13 cellular contexts compared by ENCODE assay signal in the genomic region with DNA sequence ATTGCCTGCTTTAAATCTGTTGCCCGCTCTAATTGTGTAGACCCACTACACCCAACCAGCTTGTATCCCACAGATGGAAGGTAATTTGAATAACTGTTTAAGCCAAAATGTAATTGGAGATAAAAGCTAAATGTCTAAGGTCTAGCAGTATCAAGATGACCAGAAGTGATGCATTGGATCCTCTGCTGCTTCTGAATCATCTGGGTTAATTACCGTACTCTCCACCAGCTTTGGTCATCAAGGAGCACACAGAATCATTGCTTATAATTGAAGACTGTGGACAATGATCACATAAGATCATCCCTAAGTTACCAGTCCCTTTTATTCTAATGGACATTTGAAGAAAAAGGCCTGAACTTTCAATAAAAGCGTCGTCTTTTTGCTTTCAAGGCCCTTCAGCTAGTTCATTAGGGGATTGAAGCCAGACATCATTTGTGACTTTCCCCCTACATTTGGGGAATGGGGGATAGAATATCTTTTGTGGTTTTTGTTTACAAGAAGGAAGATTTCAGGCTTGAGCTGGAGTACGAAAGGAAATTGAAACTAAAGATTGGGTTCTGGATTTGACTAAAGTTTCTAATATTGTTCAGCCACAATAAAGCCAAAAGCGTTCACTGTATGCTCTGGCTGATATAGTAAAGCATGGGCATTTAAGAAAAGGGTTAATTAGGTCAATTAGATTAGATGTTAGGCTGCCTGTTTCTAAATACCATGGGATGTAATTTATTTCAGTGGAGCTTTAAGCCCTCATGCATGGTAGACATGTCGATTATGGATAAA.
DNase-seq lines count a peak whose midpoint lies in the region; ATAC-seq and TF ChIP-seq lines count a peak whose summit lies in the region.
"Had no signal": no experiment of that assay in that cellular context is flagged by ENCODE, and none has a peak within 500 bp of the region (broad histone marks: within the 10 kb centered on the region; RNA-seq: fewer than 3 reads in every experiment).

No MANE protein-coding gene starts in this region.

- H3K9me3 ChIP-seq in DND-41 (ENCODE audit: insufficient read depth, low read length, severe bottlenecking) = no peaks in the 10 kb centered on the region

- H3K27me3 ChIP-seq in DND-41 (ENCODE audit: insufficient read depth, low read length, poor library complexity) = no peaks in the 10 kb centered on the region

- H2AFZ ChIP-seq in DND-41 (ENCODE audit: low read depth, low read length) = no peak overlapping the region

- ATAC-seq in DND-41 (ENCODE audit: insufficient read depth, low read depth) (no peak), GM19043 (IDR thresholded peaks at IDR 0.05; ENCODE audit: low read depth, unreplicated experiment) (peak; percentile 32), HG03139 (IDR thresholded peaks at IDR 0.05; ENCODE audit: unreplicated experiment) (peak; percentile 37)
- no peak for ATAC-seq in central memory CD8-positive, alpha-beta T cell (replicated peaks; ENCODE audit: extremely low read depth, poor library complexity, severe bottlenecking)
- ATAC-seq: sciatic nerve had no signal

- no peak overlapping the region for H3K9ac ChIP-seq in DND-41 (ENCODE audit: low read depth, low read length)

- H4K20me1 ChIP-seq in DND-41 (ENCODE audit: insufficient read depth, low read length) = peaks cover 96% of the 10 kb centered on the region

- H3K36me3 Mint-ChIP-seq in central memory CD8-positive, alpha-beta T cell (ENCODE audit: insufficient read depth) = peaks cover 6% of the 10 kb centered on the region
- H3K36me3 Mint-ChIP-seq: type B pancreatic cell had no signal

- H3K27ac Mint-ChIP-seq in central memory CD8-positive, alpha-beta T cell (ENCODE audit: low read depth) = peak overlapping the region; percentile 11
- H3K27ac Mint-ChIP-seq: type B pancreatic cell had no signal

- H3K79me2 ChIP-seq in DND-41 (ENCODE audit: insufficient read depth, low read length) = peaks cover 99% of the 10 kb centered on the region

- no peaks in the 10 kb centered on the region for H3K27me3 Mint-ChIP-seq in central memory CD8-positive, alpha-beta T cell
- H3K27me3 Mint-ChIP-seq: type B pancreatic cell had no signal

- DNase-seq in DND-41 (no peak), NOMO-1 treated with dmso at 0.1 percent for 144 hours (lab: John Stamatoyannopoulos, UW; ENCODE audit: unreplicated experiment) (no peak), hippocampal formation (lab: John Stamatoyannopoulos, UW) (no peak), substantia nigra (lab: John Stamatoyannopoulos, UW) (no peak), NCI-H1436 (lab: John Stamatoyannopoulos, UW) (no peak)
- no peak for DNase-seq in central memory CD8-positive, alpha-beta T cell (ENCODE audit: low spot score in 2 of 2)
- DNase-seq: activated T-cell treated with anti-CD3 and anti-CD28 coated beads, Interleukin-2, amount 50 U/mL, for 1 hour; NCI-H1436 treated with DMSO at 0.1 percent for 48 hours; OCI-M1 had no signal

- peak overlapping the region; percentile 34 for H3K27ac ChIP-seq in DND-41 (ENCODE audit: low read length)
- no peak overlapping the region for H3K27ac ChIP-seq in substantia nigra (ENCODE audit: low read depth, low read length, poor library complexity, severe bottlenecking)

- H3K4me3 Mint-ChIP-seq in central memory CD8-positive, alpha-beta T cell = no peak overlapping the region
- H3K4me3 Mint-ChIP-seq: type B pancreatic cell had no signal

- H3K4me3 ChIP-seq in DND-41 (ENCODE audit: low read depth in 1 of 2, low read length in 2 of 2) = no peak overlapping the region

- no peak overlapping the region for H3K4me2 ChIP-seq in DND-41 (ENCODE audit: insufficient read depth, low read length)

- peaks cover 38% of the 10 kb centered on the region for H3K36me3 ChIP-seq in DND-41 (ENCODE audit: insufficient read depth, low read length)

- peaks cover 22% of the 10 kb centered on the region for H3K4me1 ChIP-seq in DND-41 (ENCODE audit: insufficient read depth, low read length)

- no peaks in the 10 kb centered on the region for H3K9me3 Mint-ChIP-seq in central memory CD8-positive, alpha-beta T cell
- H3K9me3 Mint-ChIP-seq: type B pancreatic cell had no signal

- no peak for TF ChIP-seq CTCF in DND-41 (IDR thresholded peaks at IDR 0.05; ENCODE audit: borderline replicate concordance, extremely low read depth, low read length, poor library complexity, severe bottlenecking)

- H3K4me1 Mint-ChIP-seq in central memory CD8-positive, alpha-beta T cell = peaks cover 95% of the 10 kb centered on the region

Comparison
In these comparisons a context has a peak if more than half of its experiments do, and no peak if none do; other contexts are left out.
1. ATAC-seq: peak in GM19043 (single experiment) and HG03139 (single experiment); none in DND-41 (single experiment) and central memory CD8-positive, alpha-beta T cell (single experiment).